ENCODE assay signal across 9 cellular contexts in the genomic region with DNA sequence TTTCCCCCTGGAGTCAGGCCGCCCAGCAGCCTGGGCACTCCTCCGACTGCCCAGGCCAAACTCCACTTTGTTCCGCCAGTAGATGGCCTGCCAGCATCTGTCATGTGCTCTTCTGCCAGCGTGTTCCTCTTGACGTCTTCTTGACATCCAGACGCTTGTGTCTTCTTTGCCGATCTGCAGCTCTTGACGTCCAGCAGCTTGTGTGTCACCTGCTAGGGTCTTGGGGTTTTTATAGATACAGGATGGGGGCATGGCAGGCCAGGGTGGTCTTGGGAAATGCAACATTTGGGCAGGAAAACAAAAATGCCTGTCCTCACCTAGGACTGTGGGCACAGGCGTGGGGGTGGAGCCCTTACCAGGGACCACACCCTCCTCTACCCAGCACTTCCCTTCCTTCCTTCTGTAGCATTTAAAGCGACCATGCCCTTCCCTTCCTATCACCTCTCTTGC.
DNase-seq lines count a peak whose midpoint lies in the region; ATAC-seq, FAIRE-seq and TF ChIP-seq lines count a peak whose summit lies in the region.
"Had no signal": no experiment of that assay in that cellular context is flagged by ENCODE, and none has a peak within 500 bp of the region (broad histone marks: within the 10 kb centered on the region; RNA-seq: fewer than 3 reads in every experiment).

No MANE protein-coding gene starts in this region.

- H3K9me3 ChIP-seq in Peyer's patch (no peaks in the 10 kb centered on the region), heart left ventricle (no peaks in the 10 kb centered on the region), small intestine (ENCODE audit: control insufficient read depth, low read depth) (no peaks in the 10 kb centered on the region)

- H3K4me3 ChIP-seq in Peyer's patch (no peak overlapping the region), heart left ventricle (peak overlapping the region in 1 of 12 donors; percentile 25), small intestine (ENCODE audit: low read depth in 1 of 2, low read length in 2 of 2) (no peak overlapping the region)
- H3K4me3 ChIP-seq: coronary artery had no signal

- H3K27me3 ChIP-seq in Peyer's patch (no peaks in the 10 kb centered on the region), heart left ventricle (no peaks in the 10 kb centered on the region), small intestine (ENCODE audit: control insufficient read depth in 2 of 2, insufficient read depth in 2 of 2, low read length in 2 of 2) (no peaks in the 10 kb centered on the region)

- H3K27ac ChIP-seq in Peyer's patch (peak overlapping the region in 1 of 4 donors; percentile 59), heart left ventricle (peak overlapping the region in 1 of 12 donors; percentile 14), small intestine (ENCODE audit: low read depth in 1 of 2, low read length in 1 of 2) (no peak overlapping the region)

- TF ChIP-seq CTCF in Peyer's patch (IDR thresholded peaks at IDR 0.05) = peak in 4 of 6 experiments; percentile 15 to 54 (median 50)
- TF ChIP-seq CTCF in heart left ventricle (IDR thresholded peaks at IDR 0.05) = peak in 4 of 12 donors; percentile 10 to 15 (median 14)
- TF ChIP-seq CTCF in GM20000 (IDR thresholded peaks at IDR 0.05; ENCODE audit: extremely low read depth, missing control alignments) = no peak

- FAIRE-seq in small intestine (lab: Jason Lieb, UNC) = no peak

- ATAC-seq in heart left ventricle = peak in 3 of 4 donors; percentile 52 to 68 (median 55)

- intact Hi-C loops in heart left ventricle (cut with DNase I) = no loop called here

- 77 to 84% (median 78%) methylated on average over 10 of the region's 10 CpGs for WGBS in heart left ventricle, 4 donors
- 53 to 74% (median 74%) methylated on average over 10 of the region's 10 CpGs for WGBS in small intestine, 3 donors

- H3K4me1 ChIP-seq in Peyer's patch = peaks cover 0 to 14% (median 0%) of the 10 kb centered on the region in 4 donors
- peaks cover 0 to 43% (median 10%) of the 10 kb centered on the region in 12 donors for H3K4me1 ChIP-seq in heart left ventricle
- no peaks in the 10 kb centered on the region for H3K4me1 ChIP-seq in small intestine (ENCODE audit: control insufficient read depth in 2 of 2, insufficient read depth in 1 of 2, low read depth in 1 of 2, low read length in 1 of 2)

- no peaks in the 10 kb centered on the region for H3K36me3 ChIP-seq in Peyer's patch
- H3K36me3 ChIP-seq in heart left ventricle = no peaks in the 10 kb centered on the region
- H3K36me3 ChIP-seq in small intestine (ENCODE audit: control insufficient read depth in 2 of 2, insufficient read depth in 2 of 2, low read length in 2 of 2) = no peaks in the 10 kb centered on the region

- no peak for TF ChIP-seq POLR2A in Peyer's patch (IDR thresholded peaks at IDR 0.05)
- TF ChIP-seq POLR2A in heart left ventricle (IDR thresholded peaks at IDR 0.05) = no peak

- DNase-seq in HUDEP-2 (lab: John Stamatoyannopoulos, UW; ENCODE audit: unreplicated experiment in 76 of 76) (peak in 71 of 76 experiments; percentile 9 to 87 (median 61)), Peyer's patch (peak; percentile 16 to 73 (median 67)), heart left ventricle (peak in 4 of 5 donors; percentile 23 to 51 (median 34)), small intestine (peak; percentile 41), GM20000 (ENCODE audit: low spot score) (no peak), NCI-H510A treated with DMSO at 0.1 percent for 48 hours (lab: John Stamatoyannopoulos, UW) (no peak), NCI-H2171 treated with DMSO at 0.1 percent for 48 hours (lab: John Stamatoyannopoulos, UW) (no peak)
- DNase-seq: NCI-H1092 had no signal

Comparison
In these comparisons a context has a peak if more than half of its experiments do, and no peak if none do; other contexts are left out.
1. DNase-seq: peak in HUDEP-2 (71 of 76), Peyer's patch (3 of 3), heart left ventricle (4 of 5) and small intestine (single experiment); none in GM20000 (single experiment), NCI-H510A treated with DMSO at 0.1 percent for 48 hours (single experiment) and NCI-H2171 treated with DMSO at 0.1 percent for 48 hours (single experiment).